In genomic region chr4:1299301-1299860, GRCh38 we compare ENCODE assay signal across 18 cellular contexts. TPM values are rescaled to one million over a fixed set of nuclear protein-coding genes. Genes with fewer than 3 reads are reported as not detected.
DNase-seq lines count a peak whose midpoint lies in the region; ATAC-seq and TF ChIP-seq lines count a peak whose summit lies in the region.
"Had no signal": no experiment of that assay in that cellular context is flagged by ENCODE, and none has a peak within 500 bp of the region (broad histone marks: within the 10 kb centered on the region; RNA-seq: fewer than 3 reads in every experiment).

No MANE protein-coding gene starts in this region.

- no peak overlapping the region for H3K4me3 Mint-ChIP-seq in activated T-helper 17 cell treated with anti-CD3 and anti-CD28 coated beads, Interleukin-2, amount 50 U/mL, for 72 hours
- H3K4me3 Mint-ChIP-seq in memory B cell, result no peak overlapping the region
- H3K4me3 Mint-ChIP-seq in endodermal cell, result no peak overlapping the region
- H3K4me3 Mint-ChIP-seq: activated B cell treated with CpG ODN at 0.5 μM for 24 hours; activated naive CD4-positive, alpha-beta T cell treated with anti-CD3 and anti-CD28 coated beads, Interleukin-2, amount 50 U/mL, for 24 hours; mesothelial cell of epicardium had no signal

- H3K27me3 Mint-ChIP-seq in activated T-helper 17 cell treated with anti-CD3 and anti-CD28 coated beads, Interleukin-2, amount 50 U/mL, for 72 hours, result no peaks in the 10 kb centered on the region
- H3K27me3 Mint-ChIP-seq in memory B cell (no peaks in the 10 kb centered on the region), endodermal cell (ENCODE audit: insufficient read depth) (no peaks in the 10 kb centered on the region)
- H3K27me3 Mint-ChIP-seq: activated B cell treated with CpG ODN at 0.5 μM for 24 hours; activated naive CD4-positive, alpha-beta T cell treated with anti-CD3 and anti-CD28 coated beads, Interleukin-2, amount 50 U/mL, for 24 hours had no signal

- H3K9ac ChIP-seq in endodermal cell (ENCODE audit: extremely low read depth, low read length, poor library complexity, severe bottlenecking), result no peak overlapping the region

- H3K9me3 ChIP-seq in left ventricle myocardium inferior (replicated peaks), result no peaks in the 10 kb centered on the region
- H3K9me3 ChIP-seq in upper lobe of left lung, result no peaks in the 10 kb centered on the region
- H3K9me3 ChIP-seq in endodermal cell (ENCODE audit: control insufficient read depth, low read length), result no peaks in the 10 kb centered on the region
- H3K9me3 ChIP-seq: Caco-2, esophagus squamous epithelium had no signal

- TF ChIP-seq CTCF in left ventricle myocardium inferior (IDR thresholded peaks at IDR 0.05; ENCODE audit: borderline replicate concordance) (no peak), upper lobe of left lung (IDR thresholded peaks at IDR 0.05) (no peak), endodermal cell (conservative IDR thresholded peaks at IDR 0.05) (no peak)

- TF ChIP-seq EP300 in upper lobe of left lung (IDR thresholded peaks at IDR 0.05), result no peak

- no peaks in the 10 kb centered on the region for H3K27me3 ChIP-seq in left ventricle myocardium inferior (ENCODE audit: low read depth)
- H3K27me3 ChIP-seq in upper lobe of left lung, result no peaks in the 10 kb centered on the region
- no peaks in the 10 kb centered on the region for H3K27me3 ChIP-seq in endodermal cell (ENCODE audit: control insufficient read depth, insufficient read depth, low read length, poor library complexity, severe bottlenecking)
- H3K27me3 ChIP-seq: esophagus squamous epithelium had no signal

- H3K27ac Mint-ChIP-seq in activated T-helper 17 cell treated with anti-CD3 and anti-CD28 coated beads, Interleukin-2, amount 50 U/mL, for 72 hours, result peak overlapping the region; percentile 88
- H3K27ac Mint-ChIP-seq in memory B cell, result peak overlapping the region; percentile 75
- no peak overlapping the region for H3K27ac Mint-ChIP-seq in endodermal cell
- H3K27ac Mint-ChIP-seq: activated B cell treated with CpG ODN at 0.5 μM for 24 hours; activated naive CD4-positive, alpha-beta T cell treated with anti-CD3 and anti-CD28 coated beads, Interleukin-2, amount 50 U/mL, for 24 hours; mesothelial cell of epicardium had no signal

- H3K27ac ChIP-seq in left ventricle myocardium inferior (replicated peaks) (no peak overlapping the region), upper lobe of left lung (peak overlapping the region in 2 of 4 donors; percentile 83 to 88), endodermal cell (ENCODE audit: low read depth, low read length) (no peak overlapping the region)

- no peak for ATAC-seq in activated T-helper 17 cell treated with anti-CD3 and anti-CD28 coated beads, Interleukin-2, amount 50 U/mL, for 72 hours (replicated peaks)
- ATAC-seq in memory B cell (ENCODE audit: low read depth) (no peak), upper lobe of left lung (ENCODE audit: low FRiP score in 2 of 2) (no peak), GM18511 (IDR thresholded peaks at IDR 0.05; ENCODE audit: unreplicated experiment) (no peak)

- no peak for TF ChIP-seq POLR2A in upper lobe of left lung (IDR thresholded peaks at IDR 0.05)

- DNase-seq in cardiac septum (ENCODE audit: low spot score) (peak; percentile 66), left ventricle myocardium inferior (no peak), memory B cell (ENCODE audit: low spot score in 2 of 2) (no peak), upper lobe of left lung (peak; percentile 8 to 38), mucosa of gallbladder (ENCODE audit: low spot score) (no peak), endodermal cell (no peak)
- DNase-seq: activated B cell treated with CpG ODN at 0.5 μM for 24 hours; Caco-2; esophagus squamous epithelium; NCI-H2029; NCI-H446 treated with DMSO at 0.1 percent for 48 hours; nucleus accumbens; SHP77 treated with DMSO at 0.1 percent for 48 hours; stimulated activated CD4-positive, alpha-beta T cell treated with anti-CD3 and anti-CD28 coated beads, Interleukin-4, amount 100 ng/mL, for 24 hours had no signal

- H3K9me3 Mint-ChIP-seq in activated T-helper 17 cell treated with anti-CD3 and anti-CD28 coated beads, Interleukin-2, amount 50 U/mL, for 72 hours, result no peaks in the 10 kb centered on the region
- H3K9me3 Mint-ChIP-seq in memory B cell (no peaks in the 10 kb centered on the region), endodermal cell (no peaks in the 10 kb centered on the region)
- H3K9me3 Mint-ChIP-seq: activated B cell treated with CpG ODN at 0.5 μM for 24 hours; activated naive CD4-positive, alpha-beta T cell treated with anti-CD3 and anti-CD28 coated beads, Interleukin-2, amount 50 U/mL, for 24 hours; mesothelial cell of epicardium had no signal

- intact Hi-C loops in cardiac septum (cut with DNase I), result loop anchor here (10.0 kb wide), 1 partner anchor 365 kb away; the partner anchor contains the start of genes GAK and TMEM175
- intact Hi-C loops in left ventricle myocardium inferior (cut with micrococcal nuclease), result no loop called here

- H3K4me1 Mint-ChIP-seq in activated T-helper 17 cell treated with anti-CD3 and anti-CD28 coated beads, Interleukin-2, amount 50 U/mL, for 72 hours, result peaks cover 47% of the 10 kb centered on the region
- H3K4me1 Mint-ChIP-seq in memory B cell, result peaks cover 35% of the 10 kb centered on the region
- H3K4me1 Mint-ChIP-seq in endodermal cell, result peaks cover 18% of the 10 kb centered on the region

- H3K36me3 ChIP-seq in left ventricle myocardium inferior (peaks cover 48% of the 10 kb centered on the region), upper lobe of left lung (peaks cover 0 to 52% (median 23%) of the 10 kb centered on the region in 4 donors), endodermal cell (ENCODE audit: control insufficient read depth, insufficient read depth, low read length) (peaks cover 29% of the 10 kb centered on the region)

- H3K4me3 ChIP-seq in left ventricle myocardium inferior (no peak overlapping the region), upper lobe of left lung (no peak overlapping the region), endodermal cell (ENCODE audit: low read length) (no peak overlapping the region)
- H3K4me3 ChIP-seq: esophagus squamous epithelium had no signal

- H3K4me1 ChIP-seq in left ventricle myocardium inferior, result peaks cover 55% of the 10 kb centered on the region
- peaks cover 14 to 29% (median 17%) of the 10 kb centered on the region in 4 donors for H3K4me1 ChIP-seq in upper lobe of left lung
- H3K4me1 ChIP-seq in endodermal cell (ENCODE audit: control insufficient read depth, insufficient read depth, low read length), result peaks cover 2% of the 10 kb centered on the region
- H3K4me1 ChIP-seq: Caco-2 had no signal

- H3K36me3 Mint-ChIP-seq in activated T-helper 17 cell treated with anti-CD3 and anti-CD28 coated beads, Interleukin-2, amount 50 U/mL, for 72 hours (ENCODE audit: low read depth), result peaks cover 62% of the 10 kb centered on the region
- H3K36me3 Mint-ChIP-seq in memory B cell (peaks cover 34% of the 10 kb centered on the region), endodermal cell (ENCODE audit: low read depth) (peaks cover 46% of the 10 kb centered on the region)

- WGBS in upper lobe of left lung, 2 donors, result 80 to 87% methylated on average over 15 of the region's 15 CpGs
- 89 to 91% methylated on average over 11 to 15 of the region's 15 CpGs for WGBS in endodermal cell (ENCODE audit: insufficient coverage in 1 of 2, insufficient read length in 1 of 2), 2 experiments

RNA-seq across cellular contexts. Expression of gene MAEA, which starts 9.7 kb away (rescaled TPM):
- total RNA-seq in cardiac septum (55.2 TPM), left ventricle myocardium inferior (49.5 TPM), upper lobe of left lung (100 to 1,000 TPM in 1 of 6 donors, 10 to 100 TPM in 5; 58.5 to 289 (median 73.0) TPM), mucosa of gallbladder (78.0 TPM), endodermal cell (10 to 100 TPM; 48.8 to 72.7 TPM)
- total RNA-seq in activated T-helper 17 cell treated with anti-CD3 and anti-CD28 coated beads, Interleukin-2, amount 50 U/mL, for 72 hours, result 10 to 100 TPM; 61.4 to 62.8 TPM
- polyA plus RNA-seq in endodermal cell (2013, experiment 1 of 2), result 72.4 TPM
- 65.4 TPM for polyA plus RNA-seq in endodermal cell (2013, experiment 2 of 2)

RNA-seq across cellular contexts. Expression of gene UVSSA, which starts 47.6 kb away (rescaled TPM):
- total RNA-seq in cardiac septum, result 10.4 TPM
- total RNA-seq in left ventricle myocardium inferior, result 5.9 TPM
- total RNA-seq in activated T-helper 17 cell treated with anti-CD3 and anti-CD28 coated beads, Interleukin-2, amount 50 U/mL, for 72 hours, result 10 to 100 TPM; 15.8 to 22.3 TPM
- total RNA-seq in upper lobe of left lung, result 100 to 1,000 TPM in 1 of 6 donors, 10 to 100 TPM in 5; 15.2 to 138 (median 46.5) TPM
- 41.5 TPM for total RNA-seq in mucosa of gallbladder
- 10 to 100 TPM; 50.4 to 61.6 TPM for total RNA-seq in endodermal cell
- polyA plus RNA-seq in endodermal cell (2013, experiment 1 of 2), result 19.2 TPM
- polyA plus RNA-seq in endodermal cell (2013, experiment 2 of 2), result 17.1 TPM

RNA-seq across cellular contexts. Expression of gene CTBP1, which starts 50.5 kb away (rescaled TPM):
- total RNA-seq in cardiac septum (129 TPM), left ventricle myocardium inferior (112 TPM), upper lobe of left lung (100 to 1,000 TPM; 142 to 483 (median 213) TPM), mucosa of gallbladder (213 TPM), endodermal cell (100 to 1,000 TPM; 181 to 189 TPM)
- 100 to 1,000 TPM; 117 to 173 TPM for total RNA-seq in activated T-helper 17 cell treated with anti-CD3 and anti-CD28 coated beads, Interleukin-2, amount 50 U/mL, for 72 hours
- 145 TPM for polyA plus RNA-seq in endodermal cell (2013, experiment 1 of 2)
- polyA plus RNA-seq in endodermal cell (2013, experiment 2 of 2), result 147 TPM

Comparison
In these comparisons a context has a peak if more than half of its experiments do, and no peak if none do; other contexts are left out.
1. DNase-seq: peak in cardiac septum (single experiment) and upper lobe of left lung (2 of 2); none in left ventricle myocardium inferior (single experiment), memory B cell (0 of 2), mucosa of gallbladder (single experiment) and endodermal cell (single experiment).